ENCODE assay signal across 1 cellular context in genomic region chr6:11685411-11686093, GRCh38.
TF ChIP-seq lines count a peak whose summit lies in the region.

No MANE protein-coding gene starts in this region.

TF ChIP-seq in HCT116, 20 proteins besides CTCF, POLR2A, EP300 and RAD21 (continued from another document):
- TF ChIP-seq, protein P1, sequence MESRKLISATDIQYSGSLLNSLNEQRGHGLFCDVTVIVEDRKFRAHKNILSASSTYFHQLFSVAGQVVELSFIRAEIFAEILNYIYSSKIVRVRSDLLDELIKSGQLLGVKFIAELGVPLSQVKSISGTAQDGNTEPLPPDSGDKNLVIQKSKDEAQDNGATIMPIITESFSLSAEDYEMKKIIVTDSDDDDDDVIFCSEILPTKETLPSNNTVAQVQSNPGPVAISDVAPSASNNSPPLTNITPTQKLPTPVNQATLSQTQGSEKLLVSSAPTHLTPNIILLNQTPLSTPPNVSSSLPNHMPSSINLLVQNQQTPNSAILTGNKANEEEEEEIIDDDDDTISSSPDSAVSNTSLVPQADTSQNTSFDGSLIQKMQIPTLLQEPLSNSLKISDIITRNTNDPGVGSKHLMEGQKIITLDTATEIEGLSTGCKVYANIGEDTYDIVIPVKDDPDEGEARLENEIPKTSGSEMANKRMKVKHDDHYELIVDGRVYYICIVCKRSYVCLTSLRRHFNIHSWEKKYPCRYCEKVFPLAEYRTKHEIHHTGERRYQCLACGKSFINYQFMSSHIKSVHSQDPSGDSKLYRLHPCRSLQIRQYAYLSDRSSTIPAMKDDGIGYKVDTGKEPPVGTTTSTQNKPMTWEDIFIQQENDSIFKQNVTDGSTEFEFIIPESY (IDR thresholded peaks at IDR 0.05; ENCODE audit: extremely low read depth, insufficient replicate concordance, low read length) = no peak
- TF ChIP-seq FOSL1 (IDR thresholded peaks at IDR 0.05; ENCODE audit: low read depth) = peak; percentile 64
- TF ChIP-seq TCF7L2 (IDR thresholded peaks at IDR 0.05; ENCODE audit: borderline replicate concordance, extremely low read depth, insufficient read depth, insufficient read length) = no peak
- TF ChIP-seq, protein P2, sequence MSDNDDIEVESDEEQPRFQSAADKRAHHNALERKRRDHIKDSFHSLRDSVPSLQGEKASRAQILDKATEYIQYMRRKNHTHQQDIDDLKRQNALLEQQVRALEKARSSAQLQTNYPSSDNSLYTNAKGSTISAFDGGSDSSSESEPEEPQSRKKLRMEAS (IDR thresholded peaks at IDR 0.05) = no peak
- TF ChIP-seq ZNF274 (IDR thresholded peaks at IDR 0.05; ENCODE audit: low read depth, low read length) = no peak
- TF ChIP-seq REST (IDR thresholded peaks at IDR 0.05; ENCODE audit: low read depth) = no peak
- TF ChIP-seq EGR1 (IDR thresholded peaks at IDR 0.05; ENCODE audit: low read depth) = no peak
- no peak for TF ChIP-seq EZH2phosphoT487 (IDR thresholded peaks at IDR 0.05; ENCODE audit: borderline replicate concordance)
- TF ChIP-seq JUND (IDR thresholded peaks at IDR 0.05) = peak; percentile 40; the same call in 1 of the 2 replicates
